8 cellular contexts compared by ENCODE assay signal in genomic region chr6:151391471-151392428, GRCh38. TPM values are rescaled to one million over a fixed set of nuclear protein-coding genes. Genes with fewer than 3 reads are reported as not detected.
DNase-seq lines count a peak whose midpoint lies in the region; ATAC-seq and TF ChIP-seq lines count a peak whose summit lies in the region.

Gene ZBTB2, minus strand, starts transcription at chr6:151391559. Its CDS starts 17,922 bp downstream, at chr6:151373637.

- H3K9me3 Mint-ChIP-seq in T-cell (no peaks in the 10 kb centered on the region), type B pancreatic cell (no peaks in the 10 kb centered on the region)
- H3K9me3 Mint-ChIP-seq in activated naive CD8-positive, alpha-beta T cell treated with anti-CD3 and anti-CD28 coated beads, Interleukin-2, amount 50 U/mL, for 24 hours: no peaks in the 10 kb centered on the region

- H3K4me2 ChIP-seq in Loucy (ENCODE audit: low read depth, low read length, poor library complexity, severe bottlenecking): peak within 1 kb of the TSS; percentile 84
- H3K4me2 ChIP-seq in trophoblast cell (ENCODE audit: low read length): peak within 1 kb of the TSS; percentile 63

- peak within 1 kb of the TSS; percentile 94 to 100 (median 100) for H3K27ac ChIP-seq in heart right ventricle
- H3K27ac ChIP-seq in trophoblast cell (ENCODE audit: low read depth, low read length): peak within 1 kb of the TSS; percentile 100

- H3K79me1 ChIP-seq in trophoblast cell (ENCODE audit: low read length): peaks cover 22% of the 10 kb centered on the region

- 1% methylated on average over 40 to 54 of the region's 57 CpGs for WGBS in heart right ventricle, 2 donors
- WGBS in trophoblast cell (ENCODE audit: extremely low coverage, insufficient coverage, insufficient read length): no CpG with 5 or more reads among the region's 57 CpGs

- no peaks in the 10 kb centered on the region for H3K9me2 ChIP-seq in Loucy (replicated peaks; ENCODE audit: low read depth, low read length)

- H3K4me3 ChIP-seq in Loucy (ENCODE audit: low read length, poor library complexity, severe bottlenecking) (peak within 1 kb of the TSS; percentile 89), heart right ventricle (peak within 1 kb of the TSS; percentile 81 to 100 (median 96)), trophoblast cell (ENCODE audit: low read depth, low read length) (peak within 1 kb of the TSS; percentile 98)

- CTCF ChIA-PET in T-cell (lab: Charles Lee): no interaction called here

- no peak within 1 kb of the TSS for H3K23ac ChIP-seq in trophoblast cell (ENCODE audit: low read length)

- ATAC-seq in GM21576 (IDR thresholded peaks at IDR 0.05; ENCODE audit: unreplicated experiment): peak; percentile 16
- peak; percentile 2 to 9 (median 2) for ATAC-seq in T-cell (replicated peaks in 1 of 4)
- ATAC-seq in activated naive CD8-positive, alpha-beta T cell treated with anti-CD3 and anti-CD28 coated beads, Interleukin-2, amount 50 U/mL, for 24 hours: peak; percentile 8
- peak in 7 of 8 donors; percentile 3 to 13 (median 5) for ATAC-seq in heart right ventricle

- H3K36me3 ChIP-seq in Loucy (ENCODE audit: insufficient read depth, low read length): no peaks in the 10 kb centered on the region
- peaks cover 0 to 14% (median 0%) of the 10 kb centered on the region in 9 donors for H3K36me3 ChIP-seq in heart right ventricle
- peaks cover 1 to 5% of the 10 kb centered on the region in 2 experiments for H3K36me3 ChIP-seq in trophoblast cell (ENCODE audit: control insufficient read depth in 1 of 2, insufficient read depth in 2 of 2, low read length in 2 of 2)

- peak within 1 kb of the TSS; percentile 74 for H2BK12ac ChIP-seq in trophoblast cell (ENCODE audit: low read length)

- H3K27me3 Mint-ChIP-seq in T-cell: no peaks in the 10 kb centered on the region
- no peaks in the 10 kb centered on the region for H3K27me3 Mint-ChIP-seq in activated naive CD8-positive, alpha-beta T cell treated with anti-CD3 and anti-CD28 coated beads, Interleukin-2, amount 50 U/mL, for 24 hours
- no peaks in the 10 kb centered on the region for H3K27me3 Mint-ChIP-seq in type B pancreatic cell

- peak within 1 kb of the TSS; percentile 96 for H4K91ac ChIP-seq in trophoblast cell (ENCODE audit: low read depth, low read length)

- peak within 1 kb of the TSS; percentile 92 to 97 (median 94) for H3K4me3 Mint-ChIP-seq in T-cell
- H3K4me3 Mint-ChIP-seq in activated naive CD8-positive, alpha-beta T cell treated with anti-CD3 and anti-CD28 coated beads, Interleukin-2, amount 50 U/mL, for 24 hours: peak within 1 kb of the TSS; percentile 90
- peak within 1 kb of the TSS; percentile 98 for H3K4me3 Mint-ChIP-seq in type B pancreatic cell

- H3K14ac ChIP-seq in trophoblast cell (ENCODE audit: low read length): peak within 1 kb of the TSS; percentile 100

- H2BK5ac ChIP-seq in trophoblast cell (ENCODE audit: low read depth, low read length, poor library complexity): peak within 1 kb of the TSS; percentile 100

- H4K8ac ChIP-seq in trophoblast cell (ENCODE audit: low read depth, low read length): peak within 1 kb of the TSS; percentile 100

- peak within 1 kb of the TSS; percentile 99 for H2AK5ac ChIP-seq in trophoblast cell (ENCODE audit: low read length)

- H4K12ac ChIP-seq in trophoblast cell (ENCODE audit: low read depth, low read length): peak within 1 kb of the TSS; percentile 99

- DNase-seq in D341Med (ENCODE audit: low spot score) (peak; percentile 82), T-cell (peak; percentile 34 to 69 (median 57)), heart right ventricle (peak; percentile 71 to 72), trophoblast cell (peak; percentile 76 to 80), type B pancreatic cell (ENCODE audit: extremely low spot score, unreplicated experiment) (peak; percentile 78)
- DNase-seq in activated naive CD8-positive, alpha-beta T cell treated with anti-CD3 and anti-CD28 coated beads, Interleukin-2, amount 50 U/mL, for 24 hours: peak; percentile 68

- peak within 1 kb of the TSS; percentile 97 for H2BK120ac ChIP-seq in trophoblast cell (ENCODE audit: insufficient read depth, low read length, poor library complexity)

- H3K4me1 Mint-ChIP-seq in T-cell (peaks cover 54 to 69% (median 64%) of the 10 kb centered on the region in 3 donors), type B pancreatic cell (ENCODE audit: unreplicated experiment) (peaks cover 38% of the 10 kb centered on the region)
- peaks cover 67% of the 10 kb centered on the region for H3K4me1 Mint-ChIP-seq in activated naive CD8-positive, alpha-beta T cell treated with anti-CD3 and anti-CD28 coated beads, Interleukin-2, amount 50 U/mL, for 24 hours

- H3K4me1 ChIP-seq in Loucy (ENCODE audit: insufficient read depth, low read length, poor library complexity, severe bottlenecking): peaks cover 51% of the 10 kb centered on the region
- H3K4me1 ChIP-seq in heart right ventricle: peaks cover 12 to 71% (median 62%) of the 10 kb centered on the region in 9 donors
- peaks cover 0 to 3% of the 10 kb centered on the region in 2 experiments for H3K4me1 ChIP-seq in trophoblast cell (ENCODE audit: control insufficient read depth in 1 of 2, insufficient read depth in 2 of 2, low read length in 2 of 2)

- intact Hi-C loops in heart right ventricle (cut with DNase I): loop anchor here in 5 of 10 donors (2.0 to 5.0 kb wide), 2 partner anchors 61 kb away; partner anchors contain the start of gene RMND1 (in 5 of the 5)

- H3K27me3 ChIP-seq in Loucy (ENCODE audit: insufficient read depth, low read length, poor library complexity, severe bottlenecking): peaks cover 4% of the 10 kb centered on the region
- H3K27me3 ChIP-seq in heart right ventricle: no peaks in the 10 kb centered on the region
- no peaks in the 10 kb centered on the region for H3K27me3 ChIP-seq in trophoblast cell (ENCODE audit: insufficient read depth, low read length)

- peak within 1 kb of the TSS; percentile 48; the same call in 1 of the 2 replicates for H2AFZ ChIP-seq in Loucy (ENCODE audit: low read length)
- peak within 1 kb of the TSS; percentile 97 for H2AFZ ChIP-seq in trophoblast cell (ENCODE audit: insufficient read depth, low read length, poor library complexity)

- H3K18ac ChIP-seq in trophoblast cell (ENCODE audit: low read length): peak within 1 kb of the TSS; percentile 99

- TF ChIP-seq CTCF in Loucy (conservative IDR thresholded peaks at IDR 0.05; ENCODE audit: low read length) (no peak), heart right ventricle (IDR thresholded peaks at IDR 0.05) (no peak), type B pancreatic cell (conservative IDR thresholded peaks at IDR 0.05) (no peak)

- H3K9ac ChIP-seq in Loucy (ENCODE audit: low read depth, low read length, poor library complexity, severe bottlenecking): peak within 1 kb of the TSS; percentile 89
- H3K9ac ChIP-seq in trophoblast cell (ENCODE audit: low read length): peak within 1 kb of the TSS; percentile 95

- H3K36me3 Mint-ChIP-seq in T-cell (peaks cover 6% of the 10 kb centered on the region), type B pancreatic cell (peaks cover 17% of the 10 kb centered on the region)
- H3K36me3 Mint-ChIP-seq in activated naive CD8-positive, alpha-beta T cell treated with anti-CD3 and anti-CD28 coated beads, Interleukin-2, amount 50 U/mL, for 24 hours (ENCODE audit: low read depth): peaks cover 30% of the 10 kb centered on the region

- no peaks in the 10 kb centered on the region for H3K9me3 ChIP-seq in Loucy (ENCODE audit: insufficient read depth, low read depth, low read length)
- no peaks in the 10 kb centered on the region for H3K9me3 ChIP-seq in heart right ventricle
- no peaks in the 10 kb centered on the region for H3K9me3 ChIP-seq in trophoblast cell (ENCODE audit: insufficient read depth, low read depth, low read length)

- peak within 1 kb of the TSS; percentile 97 to 99 for H3K27ac Mint-ChIP-seq in T-cell
- peak within 1 kb of the TSS; percentile 94 for H3K27ac Mint-ChIP-seq in activated naive CD8-positive, alpha-beta T cell treated with anti-CD3 and anti-CD28 coated beads, Interleukin-2, amount 50 U/mL, for 24 hours
- peak within 1 kb of the TSS; percentile 98 for H3K27ac Mint-ChIP-seq in type B pancreatic cell

- peaks cover 55% of the 10 kb centered on the region for H4K20me1 ChIP-seq in Loucy (ENCODE audit: insufficient read depth, low read length, poor library complexity, severe bottlenecking)

- POLR2A ChIA-PET in T-cell (lab: Charles Lee): no interaction called here

- H3K79me2 ChIP-seq in Loucy (ENCODE audit: insufficient read depth, low read length): peaks cover 78% of the 10 kb centered on the region
- peaks cover 25% of the 10 kb centered on the region for H3K79me2 ChIP-seq in trophoblast cell (ENCODE audit: control insufficient read depth, insufficient read depth, low read length, poor library complexity)

- peak within 1 kb of the TSS; percentile 99 for H3K4ac ChIP-seq in trophoblast cell (ENCODE audit: low read depth, low read length)

- H3F3A ChIP-seq in Loucy (ENCODE audit: low read depth): peaks cover 10% of the 10 kb centered on the region

RNA-seq across cellular contexts. Expression of gene ZBTB2, which starts in this region (rescaled TPM):
- total RNA-seq in T-cell (10 to 100 TPM; 16.1 to 28.3 (median 27.4) TPM), heart right ventricle (1 to 10 TPM; 3.4 to 8.3 (median 5.2) TPM), type B pancreatic cell (ENCODE audit: low replicate concordance) (13.5 and 14.8 TPM in 2 replicates)
- polyA plus RNA-seq in heart right ventricle: 1 to 10 TPM; 4.1 to 4.4 TPM
- polyA plus RNA-seq in trophoblast cell (2013): 26.4 and 27.4 TPM in 2 replicates

Comparison
In these comparisons a context has a peak if more than half of its experiments do, and no peak if none do; other contexts are left out.
1. Peak in every context shown above with its lines: DNase-seq, ATAC-seq, H3K4me3 ChIP-seq and H3K27ac ChIP-seq.